ENCODE assay signal across 1 cellular context in genomic region chrX:40096395-40097091, GRCh38.
TF ChIP-seq lines count a peak whose summit lies in the region.

No MANE protein-coding gene starts in this region.

TF ChIP-seq in endothelial cell of umbilical vein, 7 proteins besides CTCF, POLR2A, EP300 and RAD21:
- no peak for TF ChIP-seq FOS (IDR thresholded peaks at IDR 0.05; ENCODE audit: borderline replicate concordance, insufficient read depth, low read length)
- TF ChIP-seq JUN (IDR thresholded peaks at IDR 0.05; ENCODE audit: borderline replicate concordance, insufficient read depth, insufficient read length, low read depth): no peak
- no peak for TF ChIP-seq GATA2 (IDR thresholded peaks at IDR 0.05; ENCODE audit: insufficient read depth, insufficient read length, low read depth, low read length)
- TF ChIP-seq EZH2 (IDR thresholded peaks at IDR 0.05; ENCODE audit: borderline replicate concordance, low read depth, low read length, severe bottlenecking): no peak
- TF ChIP-seq MYC (IDR thresholded peaks at IDR 0.05; ENCODE audit: low read depth, low read length): no peak
- TF ChIP-seq MAX (IDR thresholded peaks at IDR 0.05; ENCODE audit: insufficient read depth, insufficient read length): no peak
- no peak for TF ChIP-seq POLR2AphosphoS5 (IDR thresholded peaks at IDR 0.05; ENCODE audit: insufficient read depth, low read depth, low read length)
TF ChIP-seq in endothelial cell of umbilical vein: peak in this region for 0.
